1 cellular context compared by ENCODE assay signal in the genomic region with DNA sequence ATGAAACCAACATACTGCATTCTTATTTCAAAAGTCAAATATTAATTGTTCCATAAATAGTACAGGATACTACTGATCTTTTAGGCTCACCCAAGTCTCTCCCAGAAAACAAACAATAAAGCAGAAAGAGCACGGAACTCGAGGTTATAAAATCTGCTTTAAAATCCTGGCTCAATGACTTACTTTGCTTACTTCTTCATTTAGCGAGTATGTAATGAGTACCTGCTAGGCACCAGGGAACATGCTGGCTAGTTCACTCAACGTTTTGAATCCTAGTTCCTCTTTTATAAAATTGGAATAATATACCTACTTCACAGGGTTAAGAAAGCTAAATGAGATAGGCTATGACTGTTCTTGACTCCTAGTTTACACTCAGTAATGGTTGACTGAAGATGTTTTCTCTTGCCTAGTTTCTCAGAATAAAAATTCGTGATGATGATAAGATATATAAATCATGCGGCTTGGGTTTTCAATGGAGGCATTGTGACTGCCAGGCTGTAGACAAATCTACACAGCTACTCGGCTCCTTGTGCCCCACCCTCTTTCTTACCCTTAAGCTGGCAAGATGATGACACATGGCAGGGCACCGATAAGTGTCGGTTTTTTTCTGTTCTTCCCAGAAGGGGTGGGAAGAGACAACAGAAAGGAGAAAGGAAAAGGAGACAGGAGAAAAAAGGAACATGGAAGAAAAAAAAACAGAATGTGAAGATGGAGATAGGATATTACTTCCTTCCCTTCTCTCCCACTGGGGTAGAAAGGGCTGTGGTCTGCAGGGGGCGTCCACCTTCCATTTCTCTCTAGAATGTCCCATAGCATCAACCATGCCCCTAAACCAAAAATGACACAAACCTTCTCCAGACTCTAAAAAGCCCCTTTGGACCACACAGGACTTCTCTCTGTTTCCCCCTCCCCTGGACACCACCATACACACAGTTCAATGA.
TF ChIP-seq lines count a peak whose summit lies in the region.

No MANE protein-coding gene starts in this region.

TF ChIP-seq in GM23338, 12 proteins besides CTCF, POLR2A, EP300 and RAD21 (continued from another document):
- TF ChIP-seq, protein P1, sequence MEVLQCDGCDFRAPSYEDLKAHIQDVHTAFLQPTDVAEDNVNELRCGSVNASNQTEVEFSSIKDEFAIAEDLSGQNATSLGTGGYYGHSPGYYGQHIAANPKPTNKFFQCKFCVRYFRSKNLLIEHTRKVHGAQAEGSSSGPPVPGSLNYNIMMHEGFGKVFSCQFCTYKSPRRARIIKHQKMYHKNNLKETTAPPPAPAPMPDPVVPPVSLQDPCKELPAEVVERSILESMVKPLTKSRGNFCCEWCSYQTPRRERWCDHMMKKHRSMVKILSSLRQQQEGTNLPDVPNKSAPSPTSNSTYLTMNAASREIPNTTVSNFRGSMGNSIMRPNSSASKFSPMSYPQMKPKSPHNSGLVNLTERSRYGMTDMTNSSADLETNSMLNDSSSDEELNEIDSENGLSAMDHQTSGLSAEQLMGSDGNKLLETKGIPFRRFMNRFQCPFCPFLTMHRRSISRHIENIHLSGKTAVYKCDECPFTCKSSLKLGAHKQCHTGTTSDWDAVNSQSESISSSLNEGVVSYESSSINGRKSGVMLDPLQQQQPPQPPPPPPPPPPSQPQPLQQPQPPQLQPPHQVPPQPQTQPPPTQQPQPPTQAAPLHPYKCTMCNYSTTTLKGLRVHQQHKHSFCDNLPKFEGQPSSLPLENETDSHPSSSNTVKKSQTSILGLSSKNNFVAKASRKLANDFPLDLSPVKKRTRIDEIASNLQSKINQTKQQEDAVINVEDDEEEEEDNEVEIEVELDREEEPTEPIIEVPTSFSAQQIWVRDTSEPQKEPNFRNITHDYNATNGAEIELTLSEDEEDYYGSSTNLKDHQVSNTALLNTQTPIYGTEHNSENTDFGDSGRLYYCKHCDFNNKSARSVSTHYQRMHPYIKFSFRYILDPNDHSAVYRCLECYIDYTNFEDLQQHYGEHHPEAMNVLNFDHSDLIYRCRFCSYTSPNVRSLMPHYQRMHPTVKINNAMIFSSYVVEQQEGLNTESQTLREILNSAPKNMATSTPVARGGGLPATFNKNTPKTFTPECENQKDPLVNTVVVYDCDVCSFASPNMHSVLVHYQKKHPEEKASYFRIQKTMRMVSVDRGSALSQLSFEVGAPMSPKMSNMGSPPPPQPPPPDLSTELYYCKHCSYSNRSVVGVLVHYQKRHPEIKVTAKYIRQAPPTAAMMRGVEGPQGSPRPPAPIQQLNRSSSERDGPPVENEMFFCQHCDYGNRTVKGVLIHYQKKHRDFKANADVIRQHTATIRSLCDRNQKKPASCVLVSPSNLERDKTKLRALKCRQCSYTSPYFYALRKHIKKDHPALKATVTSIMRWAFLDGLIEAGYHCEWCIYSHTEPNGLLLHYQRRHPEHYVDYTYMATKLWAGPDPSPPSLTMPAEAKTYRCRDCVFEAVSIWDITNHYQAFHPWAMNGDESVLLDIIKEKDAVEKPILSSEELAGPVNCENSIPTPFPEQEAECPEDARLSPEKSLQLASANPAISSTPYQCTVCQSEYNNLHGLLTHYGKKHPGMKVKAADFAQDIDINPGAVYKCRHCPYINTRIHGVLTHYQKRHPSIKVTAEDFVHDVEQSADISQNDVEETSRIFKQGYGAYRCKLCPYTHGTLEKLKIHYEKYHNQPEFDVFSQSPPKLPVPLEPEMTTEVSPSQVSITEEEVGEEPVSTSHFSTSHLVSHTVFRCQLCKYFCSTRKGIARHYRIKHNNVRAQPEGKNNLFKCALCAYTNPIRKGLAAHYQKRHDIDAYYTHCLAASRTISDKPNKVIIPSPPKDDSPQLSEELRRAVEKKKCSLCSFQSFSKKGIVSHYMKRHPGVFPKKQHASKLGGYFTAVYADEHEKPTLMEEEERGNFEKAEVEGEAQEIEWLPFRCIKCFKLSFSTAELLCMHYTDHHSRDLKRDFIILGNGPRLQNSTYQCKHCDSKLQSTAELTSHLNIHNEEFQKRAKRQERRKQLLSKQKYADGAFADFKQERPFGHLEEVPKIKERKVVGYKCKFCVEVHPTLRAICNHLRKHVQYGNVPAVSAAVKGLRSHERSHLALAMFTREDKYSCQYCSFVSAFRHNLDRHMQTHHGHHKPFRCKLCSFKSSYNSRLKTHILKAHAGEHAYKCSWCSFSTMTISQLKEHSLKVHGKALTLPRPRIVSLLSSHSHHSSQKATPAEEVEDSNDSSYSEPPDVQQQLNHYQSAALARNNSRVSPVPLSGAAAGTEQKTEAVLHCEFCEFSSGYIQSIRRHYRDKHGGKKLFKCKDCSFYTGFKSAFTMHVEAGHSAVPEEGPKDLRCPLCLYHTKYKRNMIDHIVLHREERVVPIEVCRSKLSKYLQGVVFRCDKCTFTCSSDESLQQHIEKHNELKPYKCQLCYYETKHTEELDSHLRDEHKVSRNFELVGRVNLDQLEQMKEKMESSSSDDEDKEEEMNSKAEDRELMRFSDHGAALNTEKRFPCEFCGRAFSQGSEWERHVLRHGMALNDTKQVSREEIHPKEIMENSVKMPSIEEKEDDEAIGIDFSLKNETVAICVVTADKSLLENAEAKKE (CRISPR knock-in tag; IDR thresholded peaks at IDR 0.05) = no peak
- no peak for TF ChIP-seq NANOG (IDR thresholded peaks at IDR 0.05; ENCODE audit: borderline replicate concordance)
- TF ChIP-seq, protein P2, sequence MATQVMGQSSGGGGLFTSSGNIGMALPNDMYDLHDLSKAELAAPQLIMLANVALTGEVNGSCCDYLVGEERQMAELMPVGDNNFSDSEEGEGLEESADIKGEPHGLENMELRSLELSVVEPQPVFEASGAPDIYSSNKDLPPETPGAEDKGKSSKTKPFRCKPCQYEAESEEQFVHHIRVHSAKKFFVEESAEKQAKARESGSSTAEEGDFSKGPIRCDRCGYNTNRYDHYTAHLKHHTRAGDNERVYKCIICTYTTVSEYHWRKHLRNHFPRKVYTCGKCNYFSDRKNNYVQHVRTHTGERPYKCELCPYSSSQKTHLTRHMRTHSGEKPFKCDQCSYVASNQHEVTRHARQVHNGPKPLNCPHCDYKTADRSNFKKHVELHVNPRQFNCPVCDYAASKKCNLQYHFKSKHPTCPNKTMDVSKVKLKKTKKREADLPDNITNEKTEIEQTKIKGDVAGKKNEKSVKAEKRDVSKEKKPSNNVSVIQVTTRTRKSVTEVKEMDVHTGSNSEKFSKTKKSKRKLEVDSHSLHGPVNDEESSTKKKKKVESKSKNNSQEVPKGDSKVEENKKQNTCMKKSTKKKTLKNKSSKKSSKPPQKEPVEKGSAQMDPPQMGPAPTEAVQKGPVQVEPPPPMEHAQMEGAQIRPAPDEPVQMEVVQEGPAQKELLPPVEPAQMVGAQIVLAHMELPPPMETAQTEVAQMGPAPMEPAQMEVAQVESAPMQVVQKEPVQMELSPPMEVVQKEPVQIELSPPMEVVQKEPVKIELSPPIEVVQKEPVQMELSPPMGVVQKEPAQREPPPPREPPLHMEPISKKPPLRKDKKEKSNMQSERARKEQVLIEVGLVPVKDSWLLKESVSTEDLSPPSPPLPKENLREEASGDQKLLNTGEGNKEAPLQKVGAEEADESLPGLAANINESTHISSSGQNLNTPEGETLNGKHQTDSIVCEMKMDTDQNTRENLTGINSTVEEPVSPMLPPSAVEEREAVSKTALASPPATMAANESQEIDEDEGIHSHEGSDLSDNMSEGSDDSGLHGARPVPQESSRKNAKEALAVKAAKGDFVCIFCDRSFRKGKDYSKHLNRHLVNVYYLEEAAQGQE (IDR thresholded peaks at IDR 0.05; ENCODE audit: unreplicated experiment) = no peak
TF ChIP-seq in GM23338: peak in this region for 0.
